1 cellular context compared by ENCODE assay signal in genomic region chr12:83827193-83827592, GRCh38.
TF ChIP-seq lines count a peak whose summit lies in the region.

No MANE protein-coding gene starts in this region.

TF ChIP-seq in H1, 55 proteins besides CTCF, POLR2A, EP300 and RAD21 (continued from another document):
- TF ChIP-seq CHD7 (IDR thresholded peaks at IDR 0.05; ENCODE audit: insufficient replicate concordance, low read length) (no peak), JUND (IDR thresholded peaks at IDR 0.05; ENCODE audit: low read length) (no peak), KDM5A (IDR thresholded peaks at IDR 0.05; ENCODE audit: low read length) (no peak), PHF8 (conservative IDR thresholded peaks at IDR 0.05; ENCODE audit: low read depth, low read length) (no peak), CBX8 (IDR thresholded peaks at IDR 0.05; ENCODE audit: borderline replicate concordance, low read depth, low read length) (no peak), CHD2 (IDR thresholded peaks at IDR 0.05; ENCODE audit: low read length) (no peak), ZNF274 (IDR thresholded peaks at IDR 0.05; ENCODE audit: borderline replicate concordance, extremely low read depth, low read length) (no peak), GABPA (IDR thresholded peaks at IDR 0.05; ENCODE audit: borderline replicate concordance, insufficient read depth, low read length) (no peak), RNF2 (IDR thresholded peaks at IDR 0.05; ENCODE audit: borderline replicate concordance, low read depth, low read length, missing control alignments, poor library complexity, severe bottlenecking) (no peak), ATF3 (IDR thresholded peaks at IDR 0.05; ENCODE audit: insufficient read depth, low read depth, low read length) (no peak), FOSL1 (IDR thresholded peaks at IDR 0.05; ENCODE audit: insufficient read depth, low read depth, low read length) (no peak), SP4 (IDR thresholded peaks at IDR 0.05; ENCODE audit: low read length) (no peak), EZH2 (IDR thresholded peaks at IDR 0.05; ENCODE audit: low read depth, low read length, severe bottlenecking) (no peak), ASH2L (IDR thresholded peaks at IDR 0.05; ENCODE audit: low read length) (no peak), SRF (IDR thresholded peaks at IDR 0.05; ENCODE audit: low read depth, low read length) (no peak), NANOG (IDR thresholded peaks at IDR 0.05; ENCODE audit: insufficient read depth, low read depth, low read length, poor library complexity, severe bottlenecking) (no peak), POU5F1 (IDR thresholded peaks at IDR 0.05; ENCODE audit: low read depth, low read length) (no peak)
